Comparison of ENCODE assay signal across 8 cellular contexts in the genomic region with DNA sequence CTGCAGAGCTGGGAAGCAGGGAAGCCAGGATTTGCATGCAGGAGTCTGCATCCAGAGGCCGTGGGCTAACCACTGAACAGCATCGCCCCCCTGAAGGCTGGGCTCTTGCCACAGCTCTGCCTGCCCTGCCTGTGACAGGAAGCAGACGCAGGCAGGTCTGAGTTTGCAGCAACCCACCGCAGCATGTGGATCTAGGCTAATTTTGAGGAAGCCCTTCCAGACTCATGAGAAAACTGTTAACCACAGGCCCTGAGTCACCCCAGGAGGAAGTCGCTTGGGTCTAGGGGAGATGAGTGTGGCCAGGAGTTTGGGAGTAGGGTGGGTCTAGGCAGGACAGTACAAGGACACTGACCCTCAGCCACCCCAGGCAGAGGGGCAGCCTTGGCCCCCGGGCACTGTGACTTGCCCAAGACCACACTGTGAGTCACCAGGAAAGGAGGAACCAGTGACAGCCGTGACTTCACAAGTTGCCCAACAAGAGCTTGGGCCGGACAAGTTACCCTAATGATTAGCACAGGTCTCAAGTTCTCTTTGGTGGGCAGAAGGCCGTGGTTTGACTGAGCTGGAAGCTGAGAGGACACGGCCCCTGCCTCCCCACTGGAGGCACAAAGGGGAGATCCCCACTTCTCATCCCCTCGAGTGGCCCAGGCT. TPM values are rescaled to one million over a fixed set of nuclear protein-coding genes. Genes with fewer than 3 reads are reported as not detected.
DNase-seq lines count a peak whose midpoint lies in the region; ATAC-seq and TF ChIP-seq lines count a peak whose summit lies in the region.

No MANE protein-coding gene starts in this region.

- CTCF ChIA-PET in PC-3 (lab: Charles Lee): no interaction called here

- peak overlapping the region; percentile 46 for H3K4me2 ChIP-seq in PC-3 (ENCODE audit: low read length)

- H2AFZ ChIP-seq in PC-3 (ENCODE audit: low read length): no peak overlapping the region

- intact Hi-C loops in PC-3 (cut with micrococcal nuclease) (no loop called here), psoas muscle (cut with DNase I) (no loop called here)
- intact Hi-C loops in activated T-helper 2 cell treated with anti-CD3 and anti-CD28 coated beads, Interferon-gamma antibody, Interleukin-2, Interleukin-4, amounts not matched to agents 10 μg/mL and 5 μg/mL and 100 μg/mL, durations not matched to agents 14 hours and 24 hours and 36 hours (cut with micrococcal nuclease): loop anchor here (1.0 to 10.0 kb wide), 5 partner anchors 7 to 298 kb away; no protein-coding TSS in a partner anchor

- H3K36me3 ChIP-seq in PC-3 (ENCODE audit: low read depth, low read length): no peaks in the 10 kb centered on the region
- H3K36me3 ChIP-seq in psoas muscle (ENCODE audit: insufficient read depth in 1 of 2, low read depth in 1 of 2): no peaks in the 10 kb centered on the region

- no peak overlapping the region for H3K9ac ChIP-seq in PC-3 (ENCODE audit: low read length)

- H3K4me1 ChIP-seq in PC-3 (ENCODE audit: insufficient read depth, low read length) (peaks cover 18% of the 10 kb centered on the region), foreskin keratinocyte (peaks cover 14% of the 10 kb centered on the region), psoas muscle (peaks cover 11% of the 10 kb centered on the region)

- TF ChIP-seq CTCF in PC-3 (conservative IDR thresholded peaks at IDR 0.05; ENCODE audit: low read depth, low read length): no peak
- no peak for TF ChIP-seq CTCF in foreskin keratinocyte (conservative IDR thresholded peaks at IDR 0.05)
- TF ChIP-seq CTCF in psoas muscle (IDR thresholded peaks at IDR 0.05): no peak

- no peaks in the 10 kb centered on the region for H3K79me2 ChIP-seq in PC-3 (ENCODE audit: low read length)

- H3K27me3 ChIP-seq in PC-3 (ENCODE audit: low read length) (no peaks in the 10 kb centered on the region), foreskin keratinocyte (peaks cover 12% of the 10 kb centered on the region), psoas muscle (ENCODE audit: insufficient read depth in 3 of 3, low read length in 2 of 3) (no peaks in the 10 kb centered on the region)

- peak overlapping the region; percentile 1; the same call in 1 of the 2 replicates for H3K27ac ChIP-seq in PC-3 (ENCODE audit: low read length)
- no peak overlapping the region for H3K27ac ChIP-seq in foreskin keratinocyte
- H3K27ac ChIP-seq in psoas muscle: peak overlapping the region; percentile 61

- no peaks in the 10 kb centered on the region for H3K9me2 ChIP-seq in PC-3 (replicated peaks; ENCODE audit: low read length)

- no peaks in the 10 kb centered on the region for H3K27me3 Mint-ChIP-seq in activated T-helper 2 cell treated with anti-CD3 and anti-CD28 coated beads, Interferon-gamma antibody, Interleukin-2, Interleukin-4, amounts not matched to agents 10 μg/mL and 5 μg/mL and 100 μg/mL, durations not matched to agents 14 hours and 24 hours and 36 hours (ENCODE audit: low read depth)

- H3F3A ChIP-seq in PC-3 (ENCODE audit: low read length, unreplicated experiment): no peaks in the 10 kb centered on the region

- POLR2A ChIA-PET in PC-3 (lab: Charles Lee; ENCODE audit: unreplicated experiment): no interaction called here

- H3K36me3 Mint-ChIP-seq in activated T-helper 2 cell treated with anti-CD3 and anti-CD28 coated beads, Interferon-gamma antibody, Interleukin-2, Interleukin-4, amounts not matched to agents 10 μg/mL and 5 μg/mL and 100 μg/mL, durations not matched to agents 14 hours and 24 hours and 36 hours (ENCODE audit: low read depth): peaks cover 44% of the 10 kb centered on the region

- peak; percentile 91 for ATAC-seq in PC-3
- ATAC-seq in foreskin keratinocyte: peak; percentile 91
- ATAC-seq in psoas muscle: peak; percentile 63 to 73 (median 70)
- no peak for ATAC-seq in HG02970 (IDR thresholded peaks at IDR 0.05; ENCODE audit: low FRiP score, unreplicated experiment)

- H3K4me3 ChIP-seq in PC-3 (ENCODE audit: low read length): no peak overlapping the region
- H3K4me3 ChIP-seq in psoas muscle: peak overlapping the region; percentile 51

- DNase-seq in GF-D8 (lab: John Stamatoyannopoulos, UW) (peak; percentile 96), PC-3 (peak; percentile 85), foreskin keratinocyte (peak; percentile 86 to 89), psoas muscle (peak; percentile 69 to 84), NCI-H524 (lab: John Stamatoyannopoulos, UW) (no peak), putamen (ENCODE audit: low spot score) (no peak)
- DNase-seq in activated T-helper 2 cell treated with anti-CD3 and anti-CD28 coated beads, Interferon-gamma antibody, Interleukin-2, Interleukin-4, amounts not matched to agents 10 μg/mL and 5 μg/mL and 100 μg/mL, durations not matched to agents 14 hours and 24 hours and 36 hours (ENCODE audit: low spot score): peak; percentile 66

- 57 to 61% (median 60%) methylated on average over 11 of the region's 11 CpGs for WGBS in psoas muscle, 3 donors

- no peaks in the 10 kb centered on the region for H4K20me1 ChIP-seq in PC-3 (ENCODE audit: low read length)

- H3K27ac Mint-ChIP-seq in activated T-helper 2 cell treated with anti-CD3 and anti-CD28 coated beads, Interferon-gamma antibody, Interleukin-2, Interleukin-4, amounts not matched to agents 10 μg/mL and 5 μg/mL and 100 μg/mL, durations not matched to agents 14 hours and 24 hours and 36 hours: peak overlapping the region; percentile 96

- no peaks in the 10 kb centered on the region for H3K9me3 ChIP-seq in PC-3 (ENCODE audit: low read length)
- H3K9me3 ChIP-seq in psoas muscle: no peaks in the 10 kb centered on the region

- BruUV-seq in PC-3 (replicated peaks; lab: Mats Ljungman, UMichigan): no TSS peak

- no peaks in the 10 kb centered on the region for H3K9me3 Mint-ChIP-seq in activated T-helper 2 cell treated with anti-CD3 and anti-CD28 coated beads, Interferon-gamma antibody, Interleukin-2, Interleukin-4, amounts not matched to agents 10 μg/mL and 5 μg/mL and 100 μg/mL, durations not matched to agents 14 hours and 24 hours and 36 hours

- peak overlapping the region; percentile 97 for H3K4me3 Mint-ChIP-seq in activated T-helper 2 cell treated with anti-CD3 and anti-CD28 coated beads, Interferon-gamma antibody, Interleukin-2, Interleukin-4, amounts not matched to agents 10 μg/mL and 5 μg/mL and 100 μg/mL, durations not matched to agents 14 hours and 24 hours and 36 hours (ENCODE audit: low read depth)

- peaks cover 79% of the 10 kb centered on the region for H3K4me1 Mint-ChIP-seq in activated T-helper 2 cell treated with anti-CD3 and anti-CD28 coated beads, Interferon-gamma antibody, Interleukin-2, Interleukin-4, amounts not matched to agents 10 μg/mL and 5 μg/mL and 100 μg/mL, durations not matched to agents 14 hours and 24 hours and 36 hours (ENCODE audit: low read depth)

RNA-seq across cellular contexts. Expression of a gene that starts 0.9 kb away (rescaled TPM):
- not detected in 2 replicates for total RNA-seq in PC-3 (2014; rRNA removed)
- 184 and 189 TPM in 2 replicates for total RNA-seq in activated T-helper 2 cell treated with anti-CD3 and anti-CD28 coated beads, Interferon-gamma antibody, Interleukin-2, Interleukin-4, amounts not matched to agents 10 μg/mL and 5 μg/mL and 100 μg/mL, durations not matched to agents 14 hours and 24 hours and 36 hours
- total RNA-seq in foreskin keratinocyte: not detected in 2 replicates
- polyA plus RNA-seq in foreskin keratinocyte: 0.02 and 0.04 TPM in 2 replicates
- total RNA-seq in psoas muscle: 10 to 100 TPM in 3 of 4 donors, 1 to 10 TPM in 1; 8.2 to 14.4 (median 13.7) TPM
- polyA plus RNA-seq in psoas muscle: 10 to 100 TPM in 1 of 3 donors, 1 to 10 TPM in 2; 3.0 to 14.5 (median 4.3) TPM

RNA-seq across cellular contexts. Expression of a gene that starts 33.3 kb away (rescaled TPM):
- 0.63 TPM in 1 of 2 replicates, not detected in the other for total RNA-seq in PC-3 (2014; rRNA removed)
- total RNA-seq in activated T-helper 2 cell treated with anti-CD3 and anti-CD28 coated beads, Interferon-gamma antibody, Interleukin-2, Interleukin-4, amounts not matched to agents 10 μg/mL and 5 μg/mL and 100 μg/mL, durations not matched to agents 14 hours and 24 hours and 36 hours: 0.21 and 0.44 TPM in 2 replicates
- 0.07 and 0.14 TPM in 2 replicates for total RNA-seq in foreskin keratinocyte
- 0.07 TPM in 1 of 2 replicates, not detected in the other for polyA plus RNA-seq in foreskin keratinocyte
- not detected for total RNA-seq in psoas muscle
- polyA plus RNA-seq in psoas muscle: under 1 TPM; 0.03 to 0.07 (median 0.04) TPM

Comparison
In these comparisons a context has a peak if more than half of its experiments do, and no peak if none do; other contexts are left out.
1. DNase-seq: peak in GF-D8 (single experiment), PC-3 (single experiment), activated T-helper 2 cell treated with anti-CD3 and anti-CD28 coated beads, Interferon-gamma antibody, Interleukin-2, Interleukin-4, amounts not matched to agents 10 μg/mL and 5 μg/mL and 100 μg/mL, durations not matched to agents 14 hours and 24 hours and 36 hours (single experiment), foreskin keratinocyte (2 of 2) and psoas muscle (2 of 2); none in NCI-H524 (0 of 2) and putamen (single experiment).
2. RNA of a gene that starts 0.9 kb away (total RNA-seq): 184 to 189 TPM in activated T-helper 2 cell treated with anti-CD3 and anti-CD28 coated beads, Interferon-gamma antibody, Interleukin-2, Interleukin-4, amounts not matched to agents 10 μg/mL and 5 μg/mL and 100 μg/mL, durations not matched to agents 14 hours and 24 hours and 36 hours; 8.2 to 14.4 TPM in psoas muscle, not detected in foreskin keratinocyte and not detected in PC-3; every median in the first group is over 10 times any median in the second.